Comparison of ENCODE assay signal across 12 cellular contexts in genomic region chr11:60978546-60979380, GRCh38. TPM values are rescaled to one million over a fixed set of nuclear protein-coding genes. Genes with fewer than 3 reads are reported as not detected.
DNase-seq lines count a peak whose midpoint lies in the region; ATAC-seq and TF ChIP-seq lines count a peak whose summit lies in the region.
"Had no signal": no experiment of that assay in that cellular context is flagged by ENCODE, and none has a peak within 500 bp of the region (broad histone marks: within the 10 kb centered on the region; RNA-seq: fewer than 3 reads in every experiment).

No MANE protein-coding gene starts in this region.

- dilution Hi-C loops in mammary epithelial cell (cut with HindIII; ENCODE audit: low sequenced_read_pairs): no loop called here

- TF ChIP-seq POLR2A in thyroid gland (IDR thresholded peaks at IDR 0.05): no peak

- H3K36me3 ChIP-seq in mammary epithelial cell (ENCODE audit: insufficient read depth, low read length): no peaks in the 10 kb centered on the region
- H3K36me3 ChIP-seq in thyroid gland: no peaks in the 10 kb centered on the region

- DNase-seq in T-helper 22 cell (ENCODE audit: low read depth): peak; percentile 58
- peak; percentile 95 for DNase-seq in mammary epithelial cell
- DNase-seq in stimulated activated CD8-positive, alpha-beta memory T cell treated with anti-CD3 and anti-CD28 coated beads, Interleukin-12 subunit alpha, Interleukin-12 subunit beta, amount 100 ng/mL, for 4 hours (ENCODE audit: low read depth): peak; percentile 39
- no peak for DNase-seq in NCI-H748 treated with DMSO at 0.1 percent for 48 hours (lab: John Stamatoyannopoulos, UW)
- no peak for DNase-seq in thyroid gland
- DNase-seq: H9, NCI-H1417 treated with DMSO at 0.1 percent for 48 hours had no signal

- no TSS peak for BruUV-seq in mammary epithelial cell (replicated peaks; lab: Mats Ljungman, UMichigan)

- H3K4me3 ChIP-seq in mammary epithelial cell (replicated peaks in 1 of 3; ENCODE audit: insufficient read depth in 1 of 3, low read depth in 2 of 3, low read length in 3 of 3) (no peak overlapping the region), thyroid gland (replicated peaks in 1 of 3) (no peak overlapping the region)

- H3K9ac ChIP-seq in mammary epithelial cell (ENCODE audit: insufficient read depth, low read length): no peak overlapping the region

- TF ChIP-seq CTCF in mammary epithelial cell (conservative IDR thresholded peaks at IDR 0.05 in 1 of 2, IDR thresholded peaks at IDR 0.05 in 1 of 2; ENCODE audit: extremely low read depth in 1 of 2, insufficient read depth in 1 of 2, low read depth in 1 of 2, low read length in 2 of 2): no peak
- TF ChIP-seq CTCF in thyroid gland (IDR thresholded peaks at IDR 0.05): no peak

- ATAC-seq in HG03565 (IDR thresholded peaks at IDR 0.05; ENCODE audit: unreplicated experiment) (peak; percentile 49), GM21529 (IDR thresholded peaks at IDR 0.05; ENCODE audit: unreplicated experiment) (no peak), HG03469 (IDR thresholded peaks at IDR 0.05; ENCODE audit: unreplicated experiment) (no peak)

- no peak overlapping the region for H3K4me2 ChIP-seq in mammary epithelial cell (ENCODE audit: insufficient read depth, low read depth, low read length)

- H3K4me1 ChIP-seq in mammary epithelial cell (ENCODE audit: insufficient read depth, low read length): peaks cover 12% of the 10 kb centered on the region
- no peaks in the 10 kb centered on the region for H3K4me1 ChIP-seq in thyroid gland

- H3K79me2 ChIP-seq in mammary epithelial cell (ENCODE audit: insufficient read depth, low read length): no peaks in the 10 kb centered on the region

- H3K27ac ChIP-seq in mammary epithelial cell (ENCODE audit: insufficient read depth, low read depth, low read length) (no peak overlapping the region), thyroid gland (no peak overlapping the region)
- H3K27ac ChIP-seq: VCaP had no signal

- intact Hi-C loops in mammary epithelial cell (cut with micrococcal nuclease) (no loop called here), thyroid gland (cut with DNase I) (no loop called here)

- H3K27me3 ChIP-seq in mammary epithelial cell (ENCODE audit: insufficient read depth, low read length) (no peaks in the 10 kb centered on the region), thyroid gland (no peaks in the 10 kb centered on the region)

- CTCF ChIA-PET in mammary epithelial cell (lab: Charles Lee; ENCODE audit: low non-redundant PET): no interaction called here

- in situ Hi-C loops in mammary epithelial cell (cut with MboI; ENCODE audit: low sequenced_read_pairs in 2 of 2): no loop called here

- no peak overlapping the region for H2AFZ ChIP-seq in mammary epithelial cell (ENCODE audit: low read depth, low read length)

- H4K20me1 ChIP-seq in mammary epithelial cell (ENCODE audit: insufficient read depth, low read length): no peaks in the 10 kb centered on the region

- WGBS in mammary epithelial cell (ENCODE audit: low coverage, missing lambda C conversion rate): 41% methylated on average over 8 of the region's 10 CpGs
- 88 to 92% methylated on average over 10 of the region's 10 CpGs for WGBS in thyroid gland, 2 donors

- H3K9me3 ChIP-seq in mammary epithelial cell (replicated peaks; ENCODE audit: insufficient read depth, low read length) (no peaks in the 10 kb centered on the region), thyroid gland (no peaks in the 10 kb centered on the region)

RNA-seq across cellular contexts. Expression of gene CD6, which starts 7.3 kb away (rescaled TPM):
- total RNA-seq in mammary epithelial cell (not detected), thyroid gland (1 to 10 TPM in 1 of 4 donors, under 1 TPM in 3; 0.40 to 2.7 (median 0.69) TPM)
- polyA plus RNA-seq in mammary epithelial cell: not detected
- not detected for polyA minus RNA-seq in mammary epithelial cell
- total RNA-seq: endothelial cell of umbilical vein, H9 had no signal
- polyA plus RNA-seq: endothelial cell of umbilical vein had no signal

RNA-seq across cellular contexts. Expression of gene SLC15A3, which starts 26.8 kb away (rescaled TPM):
- total RNA-seq in mammary epithelial cell (under 1 TPM; 0.16 to 0.17 TPM), thyroid gland (10 to 100 TPM in 2 of 4 donors, 1 to 10 TPM in 2; 6.3 to 16.5 (median 8.9) TPM)
- polyA plus RNA-seq in mammary epithelial cell: 0.07 TPM
- not detected for polyA minus RNA-seq in mammary epithelial cell

RNA-seq across cellular contexts. Expression of gene TMEM132A, which starts 54.5 kb away (rescaled TPM):
- total RNA-seq in mammary epithelial cell: 100 to 1,000 TPM in 1 of 2 donors, 10 to 100 TPM in 1; 48.7 to 114 TPM
- 32.0 TPM for polyA plus RNA-seq in mammary epithelial cell
- polyA minus RNA-seq in mammary epithelial cell: 16.7 TPM
- total RNA-seq in thyroid gland: 1 to 10 TPM; 3.3 to 8.3 (median 3.9) TPM

Comparison
In these comparisons a context has a peak if more than half of its experiments do, and no peak if none do; other contexts are left out.
1. DNase-seq: peak in T-helper 22 cell (single experiment), mammary epithelial cell (single experiment) and stimulated activated CD8-positive, alpha-beta memory T cell treated with anti-CD3 and anti-CD28 coated beads, Interleukin-12 subunit alpha, Interleukin-12 subunit beta, amount 100 ng/mL, for 4 hours (single experiment); none in NCI-H748 treated with DMSO at 0.1 percent for 48 hours (single experiment) and thyroid gland (0 of 2).
2. RNA of gene SLC15A3, which starts 26.8 kb away (total RNA-seq): 6.3 to 16.5 TPM in thyroid gland; 0.16 to 0.17 TPM in mammary epithelial cell; every median in the first group is over 4 times any median in the second.
3. RNA of gene TMEM132A, which starts 54.5 kb away (total RNA-seq): 48.7 to 114 TPM in mammary epithelial cell; 3.3 to 8.3 TPM in thyroid gland; every median in the first group is over 4 times any median in the second.